Comparison of ENCODE assay signal across 20 cellular contexts in the genomic region with DNA sequence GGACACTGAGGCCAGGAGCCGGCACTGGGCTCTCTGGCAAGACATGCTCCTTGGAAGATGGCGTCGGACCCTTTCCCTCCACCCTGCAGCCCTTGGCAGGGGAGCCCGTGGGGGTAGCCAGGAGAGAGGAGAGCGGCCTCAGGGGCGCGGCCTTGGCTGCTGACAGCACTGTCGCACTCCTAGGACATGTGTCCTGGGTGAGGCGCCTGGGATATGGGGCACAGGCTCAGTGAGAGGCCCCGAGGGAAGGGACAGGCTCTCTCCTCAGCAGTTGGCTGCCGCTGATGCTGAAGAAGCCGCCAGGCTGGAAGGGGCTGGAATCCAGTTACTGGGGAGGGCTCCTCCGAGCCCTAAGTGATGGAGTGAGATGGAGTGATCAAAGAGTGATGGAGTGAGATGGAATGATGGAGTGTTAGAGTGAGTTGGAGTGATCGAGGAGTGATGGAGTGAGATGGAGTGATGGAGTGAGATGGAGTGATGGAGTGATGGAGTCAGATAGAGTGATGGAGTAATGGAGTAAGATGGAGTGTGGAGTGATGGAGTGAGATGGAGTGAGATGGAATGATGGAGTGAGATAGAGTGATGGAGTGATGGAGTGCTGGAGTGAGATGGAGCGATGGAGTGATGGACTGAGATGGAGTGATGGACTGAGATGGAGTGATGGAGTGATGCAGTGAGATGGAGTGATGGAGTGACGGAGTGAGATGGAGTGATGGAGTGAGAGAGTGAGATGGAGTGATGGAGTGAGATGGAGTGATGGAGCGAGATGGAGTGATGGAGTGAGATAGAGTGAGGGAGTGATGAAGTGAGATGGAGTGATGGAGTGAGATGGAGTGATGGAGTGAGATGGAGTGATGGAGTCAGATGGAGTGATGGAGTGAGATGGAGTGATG. TPM values are rescaled to one million over a fixed set of nuclear protein-coding genes. Genes with fewer than 3 reads are reported as not detected.
A peak's percentile ranks its signal among the peaks of the same experiment; 100 is the strongest.
DNase-seq lines count a peak whose midpoint lies in the region; ATAC-seq and TF ChIP-seq lines count a peak whose summit lies in the region.
"Had no signal": no experiment of that assay in that cellular context is flagged by ENCODE, and none has a peak within 500 bp of the region (broad histone marks: within the 10 kb centered on the region; RNA-seq: fewer than 3 reads in every experiment).

No MANE protein-coding gene starts in this region.

- WGBS in esophagus muscularis mucosa, result 90% methylated on average over 17 of the region's 17 CpGs

- H3K36me3 Mint-ChIP-seq in osteocyte (ENCODE audit: unreplicated experiment), result no peaks in the 10 kb centered on the region
- H3K36me3 Mint-ChIP-seq in activated naive CD4-positive, alpha-beta T cell treated with anti-CD3 and anti-CD28 coated beads, Interleukin-2, amount 10 ng/mL, durations not matched to agents 7 days and 5 days, result no peaks in the 10 kb centered on the region

- peaks cover 8% of the 10 kb centered on the region for H3K4me1 Mint-ChIP-seq in osteocyte (ENCODE audit: unreplicated experiment)
- peaks cover 2% of the 10 kb centered on the region for H3K4me1 Mint-ChIP-seq in activated naive CD4-positive, alpha-beta T cell treated with anti-CD3 and anti-CD28 coated beads, Interleukin-2, amount 10 ng/mL, durations not matched to agents 7 days and 5 days
- H3K4me1 Mint-ChIP-seq: B cell had no signal

- no peak for TF ChIP-seq EP300 in esophagus muscularis mucosa (IDR thresholded peaks at IDR 0.05)

- ATAC-seq in left colon, result no peak

- intact Hi-C loops in A673 (cut with micrococcal nuclease; ENCODE audit: unreplicated experiment), result no loop called here
- intact Hi-C loops in esophagus muscularis mucosa (cut with DNase I), result no loop called here
- intact Hi-C loops in left colon (cut with DNase I, micrococcal nuclease), result no loop called here

- no TSS peak for BruUV-seq in A673 (replicated peaks; lab: Mats Ljungman, UMichigan)

- H3K27me3 Mint-ChIP-seq in osteocyte (ENCODE audit: unreplicated experiment), result no peaks in the 10 kb centered on the region
- no peaks in the 10 kb centered on the region for H3K27me3 Mint-ChIP-seq in activated naive CD4-positive, alpha-beta T cell treated with anti-CD3 and anti-CD28 coated beads, Interleukin-2, amount 10 ng/mL, durations not matched to agents 7 days and 5 days

- no peak for DNase-seq in A673 (ENCODE audit: low spot score)
- DNase-seq in RWPE1 (ENCODE audit: low spot score), result no peak
- DNase-seq in esophagus muscularis mucosa (ENCODE audit: extremely low spot score), result peak; percentile 72
- peak; percentile 75 for DNase-seq in osteocyte (ENCODE audit: extremely low spot score, unreplicated experiment)
- DNase-seq in nucleus accumbens (lab: John Stamatoyannopoulos, UW), result no peak
- no peak for DNase-seq in activated naive CD4-positive, alpha-beta T cell treated with anti-CD3 and anti-CD28 coated beads, Interleukin-2, amount 10 ng/mL, durations not matched to agents 7 days and 5 days
- DNase-seq in left colon, result no peak
- DNase-seq: H7; IMR-90; NCI-H1105; NCI-H146; NCI-H2029 treated with DMSO at 0.1 percent for 48 hours; NCI-H2171; NCI-H345; NCI-H524; NCI-H774; NK-92 treated with Interleukin-12 subunit alpha and Interleukin-12 subunit beta, amount 100 ng/mL, for 24 hours had no signal

- no peak for TF ChIP-seq POLR2A in esophagus muscularis mucosa (IDR thresholded peaks at IDR 0.05; ENCODE audit: low read depth)

- no peak overlapping the region for H3K27ac Mint-ChIP-seq in osteocyte (ENCODE audit: unreplicated experiment)
- no peak overlapping the region for H3K27ac Mint-ChIP-seq in activated naive CD4-positive, alpha-beta T cell treated with anti-CD3 and anti-CD28 coated beads, Interleukin-2, amount 10 ng/mL, durations not matched to agents 7 days and 5 days
- H3K27ac Mint-ChIP-seq: B cell had no signal

- H3K27ac ChIP-seq in A673 (ENCODE audit: low read depth, low read length, poor library complexity, severe bottlenecking) (peak overlapping the region; percentile 47), RWPE1 (peak overlapping the region; percentile 69), esophagus muscularis mucosa (replicated peaks in 1 of 4) (no peak overlapping the region)
- H3K27ac ChIP-seq: KMS-11 had no signal

- H3K4me3 ChIP-seq in A673 (ENCODE audit: low read depth, low read length, poor library complexity, severe bottlenecking), result no peak overlapping the region
- H3K4me3 ChIP-seq in esophagus muscularis mucosa, result no peak overlapping the region

- POLR2A ChIA-PET in A673 (lab: Charles Lee; ENCODE audit: low non-redundant PET) (no interaction called here), RWPE1 (lab: Yijun Ruan, JAX; ENCODE audit: low non-redundant PET) (no interaction called here)

- H3K9me3 ChIP-seq in A673 (ENCODE audit: low read depth, low read length, poor library complexity, severe bottlenecking), result no peaks in the 10 kb centered on the region
- H3K9me3 ChIP-seq in esophagus muscularis mucosa, result no peaks in the 10 kb centered on the region

- no peak overlapping the region for H3K4me3 Mint-ChIP-seq in osteocyte (ENCODE audit: unreplicated experiment)
- H3K4me3 Mint-ChIP-seq in activated naive CD4-positive, alpha-beta T cell treated with anti-CD3 and anti-CD28 coated beads, Interleukin-2, amount 10 ng/mL, durations not matched to agents 7 days and 5 days, result no peak overlapping the region
- H3K4me3 Mint-ChIP-seq: B cell had no signal

- TF ChIP-seq CTCF in A673 (conservative IDR thresholded peaks at IDR 0.05; ENCODE audit: low read depth, low read length) (no peak), RWPE1 (conservative IDR thresholded peaks at IDR 0.05; ENCODE audit: low read depth) (no peak), esophagus muscularis mucosa (IDR thresholded peaks at IDR 0.05) (no peak), osteocyte (IDR thresholded peaks at IDR 0.05) (no peak)

- H3K9me3 Mint-ChIP-seq in osteocyte (ENCODE audit: unreplicated experiment), result no peaks in the 10 kb centered on the region
- H3K9me3 Mint-ChIP-seq in activated naive CD4-positive, alpha-beta T cell treated with anti-CD3 and anti-CD28 coated beads, Interleukin-2, amount 10 ng/mL, durations not matched to agents 7 days and 5 days, result no peaks in the 10 kb centered on the region

- H3K4me1 ChIP-seq in A673 (ENCODE audit: insufficient read depth, low read length, poor library complexity, severe bottlenecking) (peaks cover 4% of the 10 kb centered on the region), esophagus muscularis mucosa (peaks cover 7 to 12% (median 12%) of the 10 kb centered on the region in 4 donors)

- no peaks in the 10 kb centered on the region for H3K27me3 ChIP-seq in A673 (replicated peaks; ENCODE audit: insufficient read depth, low read depth, low read length, poor library complexity)
- H3K27me3 ChIP-seq in esophagus muscularis mucosa, result peaks cover 0 to 35% (median 3%) of the 10 kb centered on the region in 4 donors

- CTCF ChIA-PET in A673 (lab: Charles Lee) (interaction anchor here (2.2 kb wide), 1 partner anchor 105 kb away, joined by 14 read pairs; no protein-coding TSS in a partner anchor), RWPE1 (lab: Yijun Ruan, JAX) (interaction anchor here (1.1 to 2.9 kb wide), 11 partner anchors 15 to 111 kb away, joined by 3 to 46 read pairs (median 10); partner anchors contain the start of gene PKP1)
- CTCF ChIA-PET in activated naive CD4-positive, alpha-beta T cell treated with anti-CD3 and anti-CD28 coated beads, Interleukin-2, amount 10 ng/mL, durations not matched to agents 7 days and 5 days (lab: Charles Lee), result no interaction called here

- no peaks in the 10 kb centered on the region for H3K36me3 ChIP-seq in A673 (ENCODE audit: insufficient read depth, low read length, poor library complexity, severe bottlenecking)
- H3K36me3 ChIP-seq in esophagus muscularis mucosa, result no peaks in the 10 kb centered on the region

RNA-seq across cellular contexts. Expression of gene PKP1, which starts 27.6 kb away (rescaled TPM):
- total RNA-seq in A673 (2021), result 492 and 535 TPM in 2 replicates
- total RNA-seq in esophagus muscularis mucosa, result 1 to 10 TPM in 2 of 4 donors, under 1 TPM in 2; 0.50 to 1.9 (median 1.3) TPM
- total RNA-seq in osteocyte, result not detected in 2 replicates
- under 1 TPM; 0.18 to 0.42 TPM for total RNA-seq in left colon
- total RNA-seq: A172, B cell, H7 had no signal

Comparison
In these comparisons a context has a peak if more than half of its experiments do, and no peak if none do; other contexts are left out.
1. DNase-seq: peak in esophagus muscularis mucosa (single experiment) and osteocyte (single experiment); none in A673 (single experiment), RWPE1 (single experiment), nucleus accumbens (0 of 56), activated naive CD4-positive, alpha-beta T cell treated with anti-CD3 and anti-CD28 coated beads, Interleukin-2, amount 10 ng/mL, durations not matched to agents 7 days and 5 days (single experiment) and left colon (0 of 2).
2. H3K27ac ChIP-seq: peak in A673 (single experiment) and RWPE1 (single experiment); none in esophagus muscularis mucosa (0 of 4).
3. RNA of gene PKP1, which starts 27.6 kb away (total RNA-seq): 492 to 535 TPM in A673; 0.50 to 1.9 TPM in esophagus muscularis mucosa, 0.18 to 0.42 TPM in left colon and not detected in osteocyte; every median in the first group is over 100 times any median in the second.